In the genomic region with DNA sequence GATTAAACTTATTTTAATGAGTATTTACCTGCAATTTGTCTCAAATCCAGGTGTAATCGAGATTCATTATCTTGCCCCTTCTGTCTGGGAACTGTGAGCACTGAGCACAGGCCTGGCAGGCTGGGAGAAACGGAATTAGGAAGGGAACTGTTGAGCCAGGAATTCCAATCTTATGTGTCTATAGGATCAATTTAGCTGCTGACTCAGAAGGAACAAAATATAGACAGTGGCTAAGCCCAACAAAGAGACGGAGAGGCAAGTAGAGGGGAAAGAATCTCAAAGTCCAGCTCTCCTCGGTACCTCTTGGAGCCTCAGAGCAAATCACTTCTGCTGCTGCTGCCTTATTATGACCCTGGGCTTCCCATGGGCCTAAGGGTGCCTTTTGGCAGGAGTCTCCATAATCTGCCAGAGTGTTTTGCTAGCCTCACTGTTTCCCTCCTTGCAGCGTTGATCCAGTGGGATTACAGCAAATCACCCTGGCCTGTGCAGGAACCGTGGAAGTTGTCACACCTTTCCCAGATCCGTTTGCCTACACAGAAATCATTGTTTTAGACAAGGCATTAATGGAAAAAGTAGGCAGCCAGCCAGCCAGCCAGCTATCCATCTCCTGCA, we compare ENCODE assay signal across 11 cellular contexts. TPM values are rescaled to one million over a fixed set of nuclear protein-coding genes. Genes with fewer than 3 reads are reported as not detected.
DNase-seq lines count a peak whose midpoint lies in the region; ATAC-seq and TF ChIP-seq lines count a peak whose summit lies in the region.
"Had no signal": no experiment of that assay in that cellular context is flagged by ENCODE, and none has a peak within 500 bp of the region (broad histone marks: within the 10 kb centered on the region; RNA-seq: fewer than 3 reads in every experiment).

No MANE protein-coding gene starts in this region.

- peak overlapping the region; percentile 65 for H2AK9ac ChIP-seq in IMR-90 (replicated peaks; ENCODE audit: low read depth, low read length, poor library complexity)

- H2BK12ac ChIP-seq in mesenchymal stem cell (ENCODE audit: low read length in 2 of 2): no peak overlapping the region

- peak; percentile 95 for ATAC-seq in IMR-90 (ENCODE audit: low read depth)
- ATAC-seq in HG03095 (IDR thresholded peaks at IDR 0.05; ENCODE audit: unreplicated experiment): no peak
- no peak for ATAC-seq in sciatic nerve

- no peak overlapping the region for H3K4me2 ChIP-seq in IMR-90 (ENCODE audit: low read depth, low read length)
- no peak overlapping the region for H3K4me2 ChIP-seq in mesenchymal stem cell (ENCODE audit: low read length, poor library complexity, severe bottlenecking)

- H2BK120ac ChIP-seq in IMR-90 (ENCODE audit: low read depth, low read length) (peak overlapping the region; percentile 71), mesenchymal stem cell (ENCODE audit: low read depth, low read length) (no peak overlapping the region)

- H4K8ac ChIP-seq in IMR-90 (ENCODE audit: low read depth in 2 of 2, low read length in 2 of 2) (peak overlapping the region in 1 of 2 experiments; percentile 51; a peak in 1 of 4 replicates), mesenchymal stem cell (ENCODE audit: low read length) (no peak overlapping the region)

- DNase-seq in AG08395 (ENCODE audit: low spot score) (peak; percentile 71), IMR-90 (peak; percentile 83), brain microvascular endothelial cell (peak; percentile 57), mesenchymal stem cell (peak; percentile 37), ureter (ENCODE audit: low spot score) (no peak), sciatic nerve (ENCODE audit: low spot score) (no peak), dorsolateral prefrontal cortex (no peak)
- DNase-seq: AML-193, GDM1, NCI-H1417 treated with DMSO at 0.1 percent for 48 hours had no signal

- intact Hi-C loops in IMR-90 (cut with micrococcal nuclease): no loop called here
- intact Hi-C loops in sciatic nerve (cut with DNase I): no loop called here
- intact Hi-C loops in dorsolateral prefrontal cortex (cut with DNase I): no loop called here

- no peak for TF ChIP-seq POLR2A in IMR-90 (IDR thresholded peaks at IDR 0.05; ENCODE audit: low read depth, low read length)

- no peak overlapping the region for H3K56ac ChIP-seq in IMR-90 (ENCODE audit: extremely low read depth, insufficient read depth, low read length)

- H2BK5ac ChIP-seq in IMR-90 (ENCODE audit: low read depth, low read length, poor library complexity, severe bottlenecking): no peak overlapping the region
- H2BK5ac ChIP-seq in mesenchymal stem cell (ENCODE audit: low read depth, low read length, poor library complexity, severe bottlenecking): no peak overlapping the region

- peak overlapping the region; percentile 27; the same call in 1 of the 2 replicates for H2BK20ac ChIP-seq in IMR-90 (ENCODE audit: low read depth, low read length)

- H2AK5ac ChIP-seq in IMR-90 (ENCODE audit: low read depth, low read length) (no peak overlapping the region; the same call in 1 of the 2 replicates), mesenchymal stem cell (ENCODE audit: low read length, severe bottlenecking) (no peak overlapping the region)

- CTCF ChIA-PET in IMR-90 (lab: Yijun Ruan, JAX): interaction anchor here (0.7 kb wide), 1 partner anchor 12 kb away, joined by 3 read pairs; no protein-coding TSS in a partner anchor

- H3K4me1 ChIP-seq in IMR-90 (ENCODE audit: control insufficient read depth, insufficient read depth, low read length) (peaks cover 3% of the 10 kb centered on the region), mesenchymal stem cell (ENCODE audit: control insufficient read depth, insufficient read depth, low read depth, low read length) (peaks cover 2% of the 10 kb centered on the region)

- H3K9me3 ChIP-seq in IMR-90 (ENCODE audit: control insufficient read depth, insufficient read depth, low read length): no peaks in the 10 kb centered on the region
- H3K9me3 ChIP-seq in mesenchymal stem cell (ENCODE audit: control insufficient read depth, low read length): peaks cover 9% of the 10 kb centered on the region

- dilution Hi-C loops in IMR-90 (cut with HindIII; ENCODE audit: low sequenced_read_pairs, unreplicated experiment): no loop called here

- no peaks in the 10 kb centered on the region for H3K27me3 ChIP-seq in IMR-90 (ENCODE audit: control insufficient read depth, insufficient read depth, low read length)
- H3K27me3 ChIP-seq in brain microvascular endothelial cell (replicated peaks): no peaks in the 10 kb centered on the region
- H3K27me3 ChIP-seq in mesenchymal stem cell (ENCODE audit: control insufficient read depth in 1 of 2, insufficient read depth in 1 of 2, low read length in 2 of 2): no peaks in the 10 kb centered on the region
- no peaks in the 10 kb centered on the region for H3K27me3 ChIP-seq in dorsolateral prefrontal cortex

- no TSS peak for BruUV-seq in IMR-90 (replicated peaks; lab: Mats Ljungman, UMichigan)

- H3K4ac ChIP-seq in IMR-90 (ENCODE audit: low read depth, low read length) (peak overlapping the region; percentile 81), mesenchymal stem cell (ENCODE audit: low read depth in 1 of 2, low read length in 2 of 2) (no peak overlapping the region)

- no peak for TF ChIP-seq CTCF in IMR-90 (conservative IDR thresholded peaks at IDR 0.05; ENCODE audit: low read depth, low read length)
- TF ChIP-seq CTCF in brain microvascular endothelial cell (IDR thresholded peaks at IDR 0.05; ENCODE audit: low read depth, low read length, missing control alignments): no peak
- no peak for TF ChIP-seq CTCF in dorsolateral prefrontal cortex (IDR thresholded peaks at IDR 0.05 in 54 of 56, conservative IDR thresholded peaks at IDR 0.05 in 2 of 56; ENCODE audit: low read depth in 1 of 56, partially characterized antibody in 56 of 56)

- peaks cover 5% of the 10 kb centered on the region; the same call in 1 of the 2 replicates for H3K9me1 ChIP-seq in IMR-90 (ENCODE audit: insufficient read depth, low read length)

- H2AFZ ChIP-seq in IMR-90 (replicated peaks; ENCODE audit: low read length, poor library complexity) (peak overlapping the region; percentile 89), mesenchymal stem cell (ENCODE audit: low read depth, low read length) (no peak overlapping the region)

- H3K9ac ChIP-seq in IMR-90 (ENCODE audit: low read depth, low read length): no peak overlapping the region
- no peak overlapping the region for H3K9ac ChIP-seq in mesenchymal stem cell (ENCODE audit: low read length)

- no peak overlapping the region for H4K5ac ChIP-seq in IMR-90 (ENCODE audit: low read depth, low read length)

- no peak for TF ChIP-seq RAD21 in IMR-90 (IDR thresholded peaks at IDR 0.05; ENCODE audit: low read length)

- H3K27ac ChIP-seq in IMR-90 (ENCODE audit: insufficient read depth, low read length): no peak overlapping the region
- H3K27ac ChIP-seq in brain microvascular endothelial cell: no peak overlapping the region
- H3K27ac ChIP-seq in mesenchymal stem cell (ENCODE audit: low read length, poor library complexity, severe bottlenecking): no peak overlapping the region
- peak overlapping the region in 2 of 59 donors; percentile 22 to 49 for H3K27ac ChIP-seq in dorsolateral prefrontal cortex

- POLR2A ChIA-PET in IMR-90 (lab: Charles Lee; ENCODE audit: unreplicated experiment): no interaction called here

- H3K36me3 ChIP-seq in IMR-90 (ENCODE audit: control insufficient read depth, insufficient read depth, low read length): no peaks in the 10 kb centered on the region
- no peaks in the 10 kb centered on the region for H3K36me3 ChIP-seq in brain microvascular endothelial cell (replicated peaks)
- H3K36me3 ChIP-seq in mesenchymal stem cell (ENCODE audit: control insufficient read depth in 1 of 2, insufficient read depth in 2 of 2, low read depth in 1 of 2, low read length in 2 of 2): no peaks in the 10 kb centered on the region

- H3K14ac ChIP-seq in IMR-90 (replicated peaks; ENCODE audit: low read depth, low read length) (peak overlapping the region; percentile 56), mesenchymal stem cell (ENCODE audit: low read length in 2 of 2) (no peak overlapping the region)

- 21% methylated on average over 3 of the region's 7 CpGs; no CpG with 5 or more reads in 1 of the 2 experiments for WGBS in IMR-90 (ENCODE audit: extremely low coverage in 2 of 2, insufficient read length in 1 of 2), 2 experiments
- 54% methylated on average over 7 of the region's 7 CpGs for WGBS in mesenchymal stem cell

- H2BK15ac ChIP-seq in IMR-90 (ENCODE audit: low read depth, low read length): peak overlapping the region; percentile 86; the same call in 1 of the 3 replicates
- no peak overlapping the region for H2BK15ac ChIP-seq in mesenchymal stem cell (ENCODE audit: low read depth, poor library complexity, severe bottlenecking)

- H3K4me3 ChIP-seq in IMR-90 (ENCODE audit: insufficient read depth, low read depth, low read length) (no peak overlapping the region), brain microvascular endothelial cell (ENCODE audit: low read depth, low read length) (no peak overlapping the region), mesenchymal stem cell (ENCODE audit: insufficient read depth in 1 of 2, low read depth in 1 of 2, low read length in 2 of 2) (no peak overlapping the region), dorsolateral prefrontal cortex (no peak overlapping the region)

- no peaks in the 10 kb centered on the region for H4K20me1 ChIP-seq in IMR-90 (ENCODE audit: insufficient read depth, low read length)

- in situ Hi-C loops in IMR-90 (cut with MboI; ENCODE audit: low sequenced_read_pairs): no loop called here
- in situ Hi-C loops in brain microvascular endothelial cell (cut with HindIII; ENCODE audit: low pct_ligation_motif_present, low sequenced_read_pairs): no loop called here

- H4K91ac ChIP-seq in IMR-90 (ENCODE audit: insufficient read depth, low read depth, low read length): peak overlapping the region; percentile 50; the same call in 1 of the 2 replicates
- no peak overlapping the region for H4K91ac ChIP-seq in mesenchymal stem cell (ENCODE audit: low read length)

- H3K23ac ChIP-seq in IMR-90 (ENCODE audit: low read depth, low read length): peak overlapping the region; percentile 72
- H3K23ac ChIP-seq in mesenchymal stem cell (ENCODE audit: low read length in 2 of 2): no peak overlapping the region

- H3K79me1 ChIP-seq in IMR-90 (ENCODE audit: low read depth in 1 of 2, low read length in 2 of 2) (no peaks in the 10 kb centered on the region), mesenchymal stem cell (replicated peaks; ENCODE audit: low read length, poor library complexity, severe bottlenecking) (no peaks in the 10 kb centered on the region)

- H3K18ac ChIP-seq in IMR-90 (ENCODE audit: low read depth, low read length): no peak overlapping the region
- H3K18ac ChIP-seq in mesenchymal stem cell (ENCODE audit: low read depth in 1 of 2, low read length in 2 of 2): no peak overlapping the region

TF ChIP-seq in IMR-90, 13 proteins besides CTCF, POLR2A, EP300 and RAD21 (continues in another document):
- TF ChIP-seq FOS (IDR thresholded peaks at IDR 0.05; ENCODE audit: low read depth, low read length): peak; percentile 39; the same call in 1 of the 2 replicates

RNA-seq across cellular contexts. Expression of a gene that starts 31.7 kb away (rescaled TPM):
- total RNA-seq in IMR-90 (2012; rRNA removed) (not detected in 2 replicates), ureter (not detected), sciatic nerve (not detected), dorsolateral prefrontal cortex (100 to 1,000 TPM in 1 of 120 experiments, 10 to 100 TPM in 119; 12.4 to 107 (median 33.7) TPM)
- polyA plus RNA-seq in IMR-90 (2012; rRNA removed): not detected in 2 replicates
- polyA plus RNA-seq in IMR-90 (2012; cell fraction: cytosol; rRNA removed): not detected in 2 replicates
- polyA plus RNA-seq in IMR-90 (2012; cell fraction: nucleus; rRNA removed; ENCODE audit: low replicate concordance): not detected in 2 replicates
- polyA plus RNA-seq in mesenchymal stem cell (2013, experiment 1 of 2): not detected
- polyA plus RNA-seq in mesenchymal stem cell (2013, experiment 2 of 2): not detected

Comparison
In these comparisons a context has a peak if more than half of its experiments do, and no peak if none do; other contexts are left out.
1. DNase-seq: peak in AG08395 (single experiment), IMR-90 (single experiment), brain microvascular endothelial cell (single experiment) and mesenchymal stem cell (single experiment); none in ureter (single experiment), sciatic nerve (single experiment) and dorsolateral prefrontal cortex (0 of 10).
2. RNA of a gene that starts 31.7 kb away (total RNA-seq): 12.4 to 107 TPM in dorsolateral prefrontal cortex; not detected in sciatic nerve (single experiment), not detected in IMR-90 and not detected in ureter (single experiment); every median in the first group is over 10 times any median in the second.